Comparison of ENCODE assay signal across 30 cellular contexts in the genomic region with DNA sequence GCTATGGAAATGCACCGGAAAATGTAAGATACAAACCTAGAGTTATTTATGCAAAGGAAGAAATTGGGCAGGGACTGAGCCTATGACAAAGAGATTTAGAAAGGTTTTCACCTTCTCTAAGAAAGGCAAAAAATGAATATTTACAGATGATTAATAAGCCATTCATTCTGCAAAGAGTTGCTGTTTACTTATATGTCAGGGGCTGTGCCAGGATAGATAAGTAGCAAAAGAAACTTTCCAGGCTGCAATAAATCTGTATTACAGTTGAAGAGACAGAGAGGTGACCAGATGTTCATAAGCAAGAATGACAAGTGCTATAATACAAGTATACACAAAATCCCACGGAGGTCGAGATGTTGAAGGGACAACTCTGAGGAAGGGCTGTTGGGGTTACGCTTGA.
"Had no signal": no experiment of that assay in that cellular context is flagged by ENCODE, and none has a peak within 500 bp of the region (broad histone marks: within the 10 kb centered on the region; RNA-seq: fewer than 3 reads in every experiment).

No MANE protein-coding gene starts in this region.

- H2AFZ ChIP-seq: parathyroid adenoma had no signal

- ATAC-seq: naive thymus-derived CD4-positive, alpha-beta T cell; natural killer cell; psoas muscle; right cardiac atrium; right lobe of liver; stimulated activated memory B cell treated with anti-CD40 and anti-IgM and Interleukin-4, amounts not matched to agents 10 μg/mL and 1 μg/mL and 100 μg/mL, for 72 hours; stimulated activated naive CD8-positive, alpha-beta T cell treated with anti-CD3 and anti-CD28 coated beads, Interleukin-15, amount 100 ng/mL, for 72 hours; stimulated activated naive CD8-positive, alpha-beta T cell treated with anti-CD3 and anti-CD28 coated beads, Interleukin-15, Interleukin-2, amounts not matched to agents 100 U/mL and 50 U/mL, for 24 hours; upper lobe of right lung had no signal

- H3K4me3 Mint-ChIP-seq: naive thymus-derived CD4-positive, alpha-beta T cell; natural killer cell; nephron; neural crest cell; stimulated activated memory B cell treated with anti-CD40 and anti-IgM and Interleukin-4, amounts not matched to agents 10 μg/mL and 1 μg/mL and 100 μg/mL, for 72 hours; stimulated activated naive CD8-positive, alpha-beta T cell treated with anti-CD3 and anti-CD28 coated beads, Interleukin-15, amount 100 ng/mL, for 72 hours; type B pancreatic cell had no signal

- H3K4me1 ChIP-seq: parathyroid adenoma, psoas muscle, right lobe of liver, sigmoid colon, spleen, suprapubic skin, testis, tibial artery, transverse colon, upper lobe of right lung, uterus had no signal

- H3K27ac ChIP-seq: neutrophil, parathyroid adenoma, psoas muscle, right lobe of liver, sigmoid colon, spleen, suprapubic skin, testis, tibial artery, transverse colon, upper lobe of right lung, uterus had no signal

- H3K9ac ChIP-seq: parathyroid adenoma had no signal

- H3K36me3 Mint-ChIP-seq: natural killer cell; stimulated activated memory B cell treated with anti-CD40 and anti-IgM and Interleukin-4, amounts not matched to agents 10 μg/mL and 1 μg/mL and 100 μg/mL, for 72 hours; type B pancreatic cell had no signal

- H3K27me3 Mint-ChIP-seq: stimulated activated memory B cell treated with anti-CD40 and anti-IgM and Interleukin-4, amounts not matched to agents 10 μg/mL and 1 μg/mL and 100 μg/mL, for 72 hours; stimulated activated naive CD8-positive, alpha-beta T cell treated with anti-CD3 and anti-CD28 coated beads, Interleukin-15, amount 100 ng/mL, for 72 hours had no signal

- H3K4me3 ChIP-seq: psoas muscle, right lobe of liver, sigmoid colon, spleen, suprapubic skin, testis, tibial artery, transverse colon, upper lobe of right lung, uterus had no signal

- H3K36me3 ChIP-seq: neutrophil, right lobe of liver, sigmoid colon, spleen, suprapubic skin, tibial artery, transverse colon, upper lobe of right lung, uterus had no signal

- H3K79me2 ChIP-seq: parathyroid adenoma had no signal

- H3K9me3 ChIP-seq: psoas muscle, suprapubic skin, testis, transverse colon, uterus had no signal

- H3K27me3 ChIP-seq: neutrophil, right lobe of liver, sigmoid colon, spleen, suprapubic skin, testis, tibial artery, transverse colon, upper lobe of right lung, uterus had no signal

- H3K27ac Mint-ChIP-seq: naive thymus-derived CD4-positive, alpha-beta T cell; natural killer cell; nephron; stimulated activated memory B cell treated with anti-CD40 and anti-IgM and Interleukin-4, amounts not matched to agents 10 μg/mL and 1 μg/mL and 100 μg/mL, for 72 hours; stimulated activated naive CD8-positive, alpha-beta T cell treated with anti-CD3 and anti-CD28 coated beads, Interleukin-15, amount 100 ng/mL, for 72 hours; type B pancreatic cell had no signal

- FAIRE-seq: small intestine had no signal

- H3K4me1 Mint-ChIP-seq: naive thymus-derived CD4-positive, alpha-beta T cell; natural killer cell; stimulated activated memory B cell treated with anti-CD40 and anti-IgM and Interleukin-4, amounts not matched to agents 10 μg/mL and 1 μg/mL and 100 μg/mL, for 72 hours; stimulated activated naive CD8-positive, alpha-beta T cell treated with anti-CD3 and anti-CD28 coated beads, Interleukin-15, amount 100 ng/mL, for 72 hours had no signal

- DNase-seq: naive thymus-derived CD4-positive, alpha-beta T cell; natural killer cell; nucleus accumbens; psoas muscle; right cardiac atrium; right lobe of liver; sigmoid colon; small intestine; spleen; stimulated activated CD4-positive, alpha-beta T cell treated with anti-CD3 and anti-CD28 coated beads, Interleukin-12 subunit alpha, Interleukin-12 subunit beta, amount 100 ng/mL, for 4 hours; stimulated activated CD4-positive, alpha-beta T cell treated with anti-CD3 and anti-CD28 coated beads, Interleukin-1b, Interleukin-23, amount 100 ng/mL, for 48 hours; stimulated activated CD4-positive, alpha-beta T cell treated with anti-CD3 and anti-CD28 coated beads, Interleukin-4, amount 100 ng/mL, for 1 hour; stimulated activated CD4-positive, alpha-beta T cell treated with anti-CD3 and anti-CD28 coated beads, Interleukin-4, amount 100 ng/mL, for 4 hours; stimulated activated CD8-positive, alpha-beta memory T cell treated with anti-CD3 and anti-CD28 coated beads, Interleukin-4, amount 100 ng/mL, for 48 hours; stimulated activated naive CD4-positive, alpha-beta T cell; stimulated activated naive CD8-positive, alpha-beta T cell treated with anti-CD3 and anti-CD28 coated beads, Interleukin-15, amount 100 ng/mL, for 72 hours; stimulated activated naive CD8-positive, alpha-beta T cell treated with anti-CD3 and anti-CD28 coated beads, Interleukin-15, Interleukin-2, amounts not matched to agents 100 U/mL and 50 U/mL, for 24 hours; substantia nigra; testis; tibial artery; transverse colon; upper lobe of right lung; uterus had no signal
